In the genomic region with DNA sequence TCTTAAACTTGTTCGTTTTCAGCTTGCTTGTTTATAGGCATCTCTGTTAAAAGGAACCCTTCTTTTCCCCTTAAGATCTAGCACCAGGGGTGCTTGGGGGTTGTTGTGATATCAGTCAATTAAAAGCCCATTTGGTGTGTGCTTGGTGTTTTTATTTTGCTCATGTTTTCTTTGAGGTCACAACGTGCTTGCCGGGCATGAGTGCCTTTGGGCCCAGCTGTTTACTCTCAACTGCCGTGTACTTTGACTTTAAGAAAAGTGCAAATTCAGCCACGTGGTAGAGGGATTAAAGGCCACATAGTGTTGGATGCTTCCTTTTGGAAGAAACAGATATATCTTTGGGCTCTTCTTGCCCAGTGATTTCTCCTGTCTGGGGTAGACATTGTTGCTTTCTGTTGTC, we compare ENCODE assay signal across 9 cellular contexts. TPM values are rescaled to one million over a fixed set of nuclear protein-coding genes. Genes with fewer than 3 reads are reported as not detected.
DNase-seq lines count a peak whose midpoint lies in the region; ATAC-seq and TF ChIP-seq lines count a peak whose summit lies in the region.
"Had no signal": no experiment of that assay in that cellular context is flagged by ENCODE, and none has a peak within 500 bp of the region (broad histone marks: within the 10 kb centered on the region; RNA-seq: fewer than 3 reads in every experiment).

No MANE protein-coding gene starts in this region.

- ATAC-seq in WTC11: no peak
- ATAC-seq in stimulated activated effector memory CD8-positive, alpha-beta T cell treated with anti-CD3 and anti-CD28 coated beads, Interleukin-12 subunit alpha, Interleukin-12 subunit beta, amount 100 ng/mL, for 72 hours: no peak
- no peak for ATAC-seq in HG03135 (IDR thresholded peaks at IDR 0.05; ENCODE audit: unreplicated experiment)
- no peak for ATAC-seq in HG02571 (IDR thresholded peaks at IDR 0.05; ENCODE audit: unreplicated experiment)

- H3K27ac ChIP-seq in HUES48 (ENCODE audit: low read depth, low read length): peak overlapping the region; percentile 14

- H3K9ac ChIP-seq in HUES48 (ENCODE audit: low read depth, low read length): no peak overlapping the region

- POLR2A ChIA-PET in WTC11 (lab: Charles Lee): interaction anchor here (0.5 to 1.4 kb wide), 4 partner anchors 8 to 777 kb away, joined by 3 to 4 read pairs (median 3); no protein-coding TSS in a partner anchor

- H3K9me3 Mint-ChIP-seq in WTC11 (no peaks in the 10 kb centered on the region), immature natural killer cell (no peaks in the 10 kb centered on the region)
- no peaks in the 10 kb centered on the region for H3K9me3 Mint-ChIP-seq in stimulated activated effector memory CD8-positive, alpha-beta T cell treated with anti-CD3 and anti-CD28 coated beads, Interleukin-12 subunit alpha, Interleukin-12 subunit beta, amount 100 ng/mL, for 72 hours

- peak overlapping the region; percentile 31; the same call in 1 of the 2 replicates for H3K4me3 Mint-ChIP-seq in WTC11
- peak overlapping the region; percentile 60 to 71 (median 68) for H3K4me3 Mint-ChIP-seq in immature natural killer cell
- H3K4me3 Mint-ChIP-seq in stimulated activated effector memory CD8-positive, alpha-beta T cell treated with anti-CD3 and anti-CD28 coated beads, Interleukin-12 subunit alpha, Interleukin-12 subunit beta, amount 100 ng/mL, for 72 hours: peak overlapping the region; percentile 38

- H3K36me3 Mint-ChIP-seq in WTC11: peaks cover 17% of the 10 kb centered on the region
- H3K36me3 Mint-ChIP-seq in immature natural killer cell: peaks cover 0 to 9% (median 6%) of the 10 kb centered on the region in 3 donors
- H3K36me3 Mint-ChIP-seq in stimulated activated effector memory CD8-positive, alpha-beta T cell treated with anti-CD3 and anti-CD28 coated beads, Interleukin-12 subunit alpha, Interleukin-12 subunit beta, amount 100 ng/mL, for 72 hours: peaks cover 57% of the 10 kb centered on the region

- no peaks in the 10 kb centered on the region for H3K27me3 ChIP-seq in HUES48 (ENCODE audit: control insufficient read depth, insufficient read depth, low read length)

- no peak for TF ChIP-seq CTCF in WTC11 (IDR thresholded peaks at IDR 0.05)

- H3K4me1 ChIP-seq in HUES48 (ENCODE audit: control insufficient read depth, insufficient read depth, low read length): peaks cover 34% of the 10 kb centered on the region

- CTCF ChIA-PET in WTC11 (lab: Charles Lee): interaction anchor here (0.5 to 1.4 kb wide), 3 partner anchors 8 to 104 kb away, joined by 3 read pairs; no protein-coding TSS in a partner anchor

- H3K27ac Mint-ChIP-seq in WTC11 (peak overlapping the region; percentile 84), immature natural killer cell (peak overlapping the region; percentile 63 to 89 (median 78))
- no peak overlapping the region for H3K27ac Mint-ChIP-seq in stimulated activated effector memory CD8-positive, alpha-beta T cell treated with anti-CD3 and anti-CD28 coated beads, Interleukin-12 subunit alpha, Interleukin-12 subunit beta, amount 100 ng/mL, for 72 hours

- DNase-seq in WTC11 (ENCODE audit: low spot score): no peak
- no peak for DNase-seq in immature natural killer cell
- no peak for DNase-seq in stimulated activated effector memory CD8-positive, alpha-beta T cell treated with anti-CD3 and anti-CD28 coated beads, Interleukin-12 subunit alpha, Interleukin-12 subunit beta, amount 100 ng/mL, for 72 hours (ENCODE audit: low spot score in 2 of 2)
- no peak for DNase-seq in HuH-7.5 (ENCODE audit: low spot score)
- DNase-seq in NCI-H345 treated with DMSO at 0.1 percent for 48 hours (lab: John Stamatoyannopoulos, UW; ENCODE audit: unreplicated experiment): no peak
- DNase-seq: amygdala had no signal

- peaks cover 21% of the 10 kb centered on the region for H3K36me3 ChIP-seq in HUES48 (ENCODE audit: control insufficient read depth, insufficient read depth, low read length)

- H3K4me1 Mint-ChIP-seq in WTC11: peaks cover 26% of the 10 kb centered on the region
- H3K4me1 Mint-ChIP-seq in immature natural killer cell: peaks cover 28 to 54% of the 10 kb centered on the region in 2 donors
- H3K4me1 Mint-ChIP-seq in stimulated activated effector memory CD8-positive, alpha-beta T cell treated with anti-CD3 and anti-CD28 coated beads, Interleukin-12 subunit alpha, Interleukin-12 subunit beta, amount 100 ng/mL, for 72 hours: peaks cover 40% of the 10 kb centered on the region

- no peak overlapping the region; the same call in 1 of the 2 replicates for H3K4me3 ChIP-seq in HUES48 (ENCODE audit: low read depth, low read length)

- no peaks in the 10 kb centered on the region for H3K9me3 ChIP-seq in HUES48 (ENCODE audit: control insufficient read depth, insufficient read depth, low read length)

- H3K27me3 Mint-ChIP-seq in WTC11 (ENCODE audit: low read depth) (no peaks in the 10 kb centered on the region), immature natural killer cell (ENCODE audit: low read depth in 3 of 3) (no peaks in the 10 kb centered on the region)

TF ChIP-seq in WTC11, 78 proteins besides CTCF, POLR2A, EP300 and RAD21:
- TF ChIP-seq, protein P1, sequence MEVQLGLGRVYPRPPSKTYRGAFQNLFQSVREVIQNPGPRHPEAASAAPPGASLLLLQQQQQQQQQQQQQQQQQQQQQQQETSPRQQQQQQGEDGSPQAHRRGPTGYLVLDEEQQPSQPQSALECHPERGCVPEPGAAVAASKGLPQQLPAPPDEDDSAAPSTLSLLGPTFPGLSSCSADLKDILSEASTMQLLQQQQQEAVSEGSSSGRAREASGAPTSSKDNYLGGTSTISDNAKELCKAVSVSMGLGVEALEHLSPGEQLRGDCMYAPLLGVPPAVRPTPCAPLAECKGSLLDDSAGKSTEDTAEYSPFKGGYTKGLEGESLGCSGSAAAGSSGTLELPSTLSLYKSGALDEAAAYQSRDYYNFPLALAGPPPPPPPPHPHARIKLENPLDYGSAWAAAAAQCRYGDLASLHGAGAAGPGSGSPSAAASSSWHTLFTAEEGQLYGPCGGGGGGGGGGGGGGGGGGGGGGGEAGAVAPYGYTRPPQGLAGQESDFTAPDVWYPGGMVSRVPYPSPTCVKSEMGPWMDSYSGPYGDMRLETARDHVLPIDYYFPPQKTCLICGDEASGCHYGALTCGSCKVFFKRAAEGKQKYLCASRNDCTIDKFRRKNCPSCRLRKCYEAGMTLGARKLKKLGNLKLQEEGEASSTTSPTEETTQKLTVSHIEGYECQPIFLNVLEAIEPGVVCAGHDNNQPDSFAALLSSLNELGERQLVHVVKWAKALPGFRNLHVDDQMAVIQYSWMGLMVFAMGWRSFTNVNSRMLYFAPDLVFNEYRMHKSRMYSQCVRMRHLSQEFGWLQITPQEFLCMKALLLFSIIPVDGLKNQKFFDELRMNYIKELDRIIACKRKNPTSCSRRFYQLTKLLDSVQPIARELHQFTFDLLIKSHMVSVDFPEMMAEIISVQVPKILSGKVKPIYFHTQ (CRISPR knock-in tag; IDR thresholded peaks at IDR 0.05): no peak
- TF ChIP-seq MLX (CRISPR knock-in tag; IDR thresholded peaks at IDR 0.05) (no peak), GABPB1 (CRISPR knock-in tag; IDR thresholded peaks at IDR 0.05) (peak; percentile 12; the same call in 1 of the 2 replicates), ESRRA (CRISPR knock-in tag; IDR thresholded peaks at IDR 0.05; ENCODE audit: borderline replicate concordance) (no peak), SP1 (CRISPR knock-in tag; conservative IDR thresholded peaks at IDR 0.05) (no peak)
- TF ChIP-seq, protein P2, sequence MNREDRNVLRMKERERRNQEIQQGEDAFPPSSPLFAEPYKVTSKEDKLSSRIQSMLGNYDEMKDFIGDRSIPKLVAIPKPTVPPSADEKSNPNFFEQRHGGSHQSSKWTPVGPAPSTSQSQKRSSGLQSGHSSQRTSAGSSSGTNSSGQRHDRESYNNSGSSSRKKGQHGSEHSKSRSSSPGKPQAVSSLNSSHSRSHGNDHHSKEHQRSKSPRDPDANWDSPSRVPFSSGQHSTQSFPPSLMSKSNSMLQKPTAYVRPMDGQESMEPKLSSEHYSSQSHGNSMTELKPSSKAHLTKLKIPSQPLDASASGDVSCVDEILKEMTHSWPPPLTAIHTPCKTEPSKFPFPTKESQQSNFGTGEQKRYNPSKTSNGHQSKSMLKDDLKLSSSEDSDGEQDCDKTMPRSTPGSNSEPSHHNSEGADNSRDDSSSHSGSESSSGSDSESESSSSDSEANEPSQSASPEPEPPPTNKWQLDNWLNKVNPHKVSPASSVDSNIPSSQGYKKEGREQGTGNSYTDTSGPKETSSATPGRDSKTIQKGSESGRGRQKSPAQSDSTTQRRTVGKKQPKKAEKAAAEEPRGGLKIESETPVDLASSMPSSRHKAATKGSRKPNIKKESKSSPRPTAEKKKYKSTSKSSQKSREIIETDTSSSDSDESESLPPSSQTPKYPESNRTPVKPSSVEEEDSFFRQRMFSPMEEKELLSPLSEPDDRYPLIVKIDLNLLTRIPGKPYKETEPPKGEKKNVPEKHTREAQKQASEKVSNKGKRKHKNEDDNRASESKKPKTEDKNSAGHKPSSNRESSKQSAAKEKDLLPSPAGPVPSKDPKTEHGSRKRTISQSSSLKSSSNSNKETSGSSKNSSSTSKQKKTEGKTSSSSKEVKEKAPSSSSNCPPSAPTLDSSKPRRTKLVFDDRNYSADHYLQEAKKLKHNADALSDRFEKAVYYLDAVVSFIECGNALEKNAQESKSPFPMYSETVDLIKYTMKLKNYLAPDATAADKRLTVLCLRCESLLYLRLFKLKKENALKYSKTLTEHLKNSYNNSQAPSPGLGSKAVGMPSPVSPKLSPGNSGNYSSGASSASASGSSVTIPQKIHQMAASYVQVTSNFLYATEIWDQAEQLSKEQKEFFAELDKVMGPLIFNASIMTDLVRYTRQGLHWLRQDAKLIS (CRISPR knock-in tag; IDR thresholded peaks at IDR 0.05; ENCODE audit: borderline replicate concordance): no peak

RNA-seq across cellular contexts. Expression of gene ARID1A, which starts 10.5 kb away (rescaled TPM):
- 98.0 to 105 TPM (median 103 TPM) in 3 replicates for total RNA-seq in WTC11 (2021)
- polyA plus RNA-seq in immature natural killer cell: 10 to 100 TPM in 2 of 3 donors, 1 to 10 TPM in 1; 7.1 to 34.6 (median 16.0) TPM
